In the genomic region with DNA sequence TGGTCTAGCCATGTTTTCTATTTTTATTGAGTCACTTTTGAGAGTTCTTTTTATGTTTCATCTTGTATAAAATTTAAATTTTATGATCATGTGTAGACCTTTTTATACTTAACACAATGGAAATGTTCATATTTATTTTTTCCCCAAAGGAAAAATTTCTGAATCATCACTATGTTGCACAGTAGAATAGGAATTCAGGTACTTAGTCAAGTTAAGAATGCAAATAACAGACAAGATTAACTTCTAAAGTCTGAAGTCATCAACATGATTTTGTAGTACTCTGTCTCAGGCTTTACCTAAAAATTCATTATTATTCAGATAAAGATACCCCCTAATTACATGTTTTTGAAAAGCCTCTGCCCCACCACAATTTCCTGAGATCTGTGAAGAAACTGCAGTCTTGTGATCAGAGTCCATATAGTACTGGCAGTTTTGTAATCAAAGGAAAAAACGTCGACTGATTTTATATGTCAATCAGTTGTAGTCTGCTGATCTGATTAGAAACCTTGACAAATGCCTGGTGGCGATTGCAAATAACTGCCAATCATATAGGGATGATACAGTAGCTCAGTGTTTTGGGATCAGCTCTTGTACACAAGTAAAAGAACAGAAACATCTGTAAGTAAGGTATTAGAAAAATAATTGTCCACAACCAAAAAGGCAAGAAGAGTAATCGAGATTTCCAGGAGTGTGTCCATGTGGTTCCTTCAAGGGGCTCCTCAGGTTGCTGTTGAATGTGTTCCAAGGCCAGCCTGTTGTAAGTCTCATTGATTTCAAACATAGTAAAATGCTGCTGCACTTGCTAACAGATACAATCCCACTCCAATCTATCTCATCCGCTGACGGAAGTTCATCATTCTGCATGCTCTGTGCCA, we compare ENCODE assay signal across 18 cellular contexts.
A peak's percentile ranks its signal among the peaks of the same experiment; 100 is the strongest.
DNase-seq lines count a peak whose midpoint lies in the region; ATAC-seq, FAIRE-seq and TF ChIP-seq lines count a peak whose summit lies in the region.
"Had no signal": no experiment of that assay in that cellular context is flagged by ENCODE, and none has a peak within 500 bp of the region (broad histone marks: within the 10 kb centered on the region; RNA-seq: fewer than 3 reads in every experiment).

No MANE protein-coding gene starts in this region.

- no peaks in the 10 kb centered on the region for H3F3A ChIP-seq in GM23338 (replicated peaks; ENCODE audit: low read depth)

- TF ChIP-seq CTCF in GM23338 (conservative IDR thresholded peaks at IDR 0.05; ENCODE audit: low read depth in 2 of 2) = no peak
- no peak for TF ChIP-seq CTCF in epithelial cell of esophagus (IDR thresholded peaks at IDR 0.05; ENCODE audit: insufficient read depth, low read depth, low read length, missing control alignments)
- TF ChIP-seq CTCF in HepG2 (CRISPR knock-in tag; IDR thresholded peaks at IDR 0.05) = no peak
- TF ChIP-seq CTCF in pancreas (IDR thresholded peaks at IDR 0.05) = no peak

- POLR2A ChIA-PET in HepG2 (lab: Yijun Ruan, JAX) = no interaction called here

- no peak for TF ChIP-seq EP300 in HepG2 (IDR thresholded peaks at IDR 0.05; ENCODE audit: low read depth in 2 of 2, low read length in 2 of 2)
- TF ChIP-seq EP300 in HepG2 (CRISPR knock-in tag; IDR thresholded peaks at IDR 0.05; ENCODE audit: borderline replicate concordance) = no peak

- H3K79me2 ChIP-seq in GM23338 (replicated peaks; ENCODE audit: insufficient read depth) (no peaks in the 10 kb centered on the region), HepG2 (ENCODE audit: insufficient read depth, low read length) (no peaks in the 10 kb centered on the region)

- H3K4me3 ChIP-seq in GM23338 = no peak overlapping the region
- no peak overlapping the region for H3K4me3 ChIP-seq in epithelial cell of esophagus (ENCODE audit: low read length)
- H3K4me3 ChIP-seq in HepG2 (replicated peaks in 1 of 3; ENCODE audit: insufficient read depth in 1 of 3, low read depth in 2 of 3, low read length in 3 of 3) = no peak overlapping the region
- no peak overlapping the region for H3K4me3 ChIP-seq in pancreas
- H3K4me3 ChIP-seq: BLaER1, K562 had no signal

- ATAC-seq in GM23338 = no peak
- ATAC-seq in HepG2 = no peak
- ATAC-seq in HG03039 (IDR thresholded peaks at IDR 0.05; ENCODE audit: unreplicated experiment) = no peak
- no peak for ATAC-seq in GM18519 (IDR thresholded peaks at IDR 0.05; ENCODE audit: low FRiP score, unreplicated experiment)
- ATAC-seq in pancreas = no peak
- ATAC-seq: K562 had no signal

- 42% methylated on average over 6 of the region's 6 CpGs for WGBS in HepG2 (ENCODE audit: low lambda C conversion rate)
- WGBS in pancreas, 2 donors = 79 to 81% methylated on average over 6 of the region's 6 CpGs

- H3K4me3 Mint-ChIP-seq in GM23338 = no peak overlapping the region
- H3K4me3 Mint-ChIP-seq: CD4-positive, alpha-beta memory T cell had no signal

- H3K27me3 Mint-ChIP-seq in GM23338 (ENCODE audit: insufficient read depth, low read depth, poor library complexity) = peaks cover 2% of the 10 kb centered on the region

- no peaks in the 10 kb centered on the region for H3K36me3 Mint-ChIP-seq in GM23338 (ENCODE audit: low read depth)
- H3K36me3 Mint-ChIP-seq: CD4-positive, alpha-beta memory T cell had no signal

- no peaks in the 10 kb centered on the region for H3K9me2 ChIP-seq in GM23338 (ENCODE audit: insufficient read depth)

- H3K27ac Mint-ChIP-seq in GM23338 = 0 out of 2 replicates have a peak overlapping the region, but pooled peaks have one; percentile 45
- H3K27ac Mint-ChIP-seq: CD4-positive, alpha-beta memory T cell had no signal

- BruUV-seq in HepG2 (replicated peaks; lab: Mats Ljungman, UMichigan) = no TSS peak

- no peak for TF ChIP-seq POLR2A in HepG2 (IDR thresholded peaks at IDR 0.05; ENCODE audit: insufficient read depth in 1 of 2, low read depth in 2 of 2, low read length in 2 of 2)

- in situ Hi-C loops in SK-MEL-5 (cut with HindIII; ENCODE audit: low pct_unique_long_range_greater_than_20kb, low sequenced_read_pairs) (no loop called here), HepG2 (cut with HindIII; ENCODE audit: extremely low pct_ligation_motif_present, low pct_unique_long_range_greater_than_20kb) (no loop called here)

- H2AFZ ChIP-seq in GM23338 (no peak overlapping the region), HepG2 (ENCODE audit: low read length) (no peak overlapping the region)

- H3K9ac ChIP-seq in HepG2 (ENCODE audit: insufficient read depth, low read depth, low read length) = no peak overlapping the region
- H3K9ac ChIP-seq: BLaER1 had no signal

- DNase-seq in GM23338 (ENCODE audit: low spot score) (no peak), SK-MEL-5 (ENCODE audit: low read depth, low spot score) (peak; percentile 24), epithelial cell of esophagus (ENCODE audit: low read depth) (peak; percentile 14), HepG2 (ENCODE audit: low spot score) (no peak), pancreas (no peak), NCI-H1105 (lab: John Stamatoyannopoulos, UW) (no peak)
- DNase-seq: CD4-positive, alpha-beta memory T cell; GF-D8; H7; NCI-H1105 treated with DMSO at 0.1 percent for 48 hours; NCI-H1694; NCI-H748 treated with DMSO at 0.1 percent for 48 hours had no signal

- peaks cover 20% of the 10 kb centered on the region for H3K4me1 Mint-ChIP-seq in GM23338
- H3K4me1 Mint-ChIP-seq: CD4-positive, alpha-beta memory T cell had no signal

- H3K4me2 ChIP-seq in GM23338 (no peak overlapping the region), HepG2 (ENCODE audit: low read depth, low read length) (no peak overlapping the region)
- H3K4me2 ChIP-seq: BLaER1 had no signal

- FAIRE-seq in HepG2 (lab: Jason Lieb, UNC) = peak; percentile 18
- FAIRE-seq in pancreas (lab: Jason Lieb, UNC) = no peak
- FAIRE-seq: A204.1, K562 had no signal

- H3K36me3 ChIP-seq in GM23338 (ENCODE audit: insufficient read depth) = no peaks in the 10 kb centered on the region
- no peaks in the 10 kb centered on the region for H3K36me3 ChIP-seq in HepG2 (replicated peaks in 1 of 2; ENCODE audit: control insufficient read depth in 1 of 2, insufficient read depth in 2 of 2, low read length in 2 of 2)
- no peaks in the 10 kb centered on the region for H3K36me3 ChIP-seq in pancreas
- H3K36me3 ChIP-seq: BLaER1 had no signal

- intact Hi-C loops in HepG2 (cut with micrococcal nuclease; ENCODE audit: unreplicated experiment) = no loop called here
- intact Hi-C loops in pancreas (cut with DNase I) = no loop called here

- H3K4me1 ChIP-seq in GM23338 (ENCODE audit: insufficient read depth) (no peaks in the 10 kb centered on the region), HepG2 (ENCODE audit: insufficient read depth, low read length) (peaks cover 47% of the 10 kb centered on the region), pancreas (peaks cover 8 to 13% (median 13%) of the 10 kb centered on the region in 3 donors)

- H4K20me1 ChIP-seq in GM23338 (replicated peaks; ENCODE audit: insufficient read depth) (no peaks in the 10 kb centered on the region), HepG2 (ENCODE audit: insufficient read depth, low read length) (no peaks in the 10 kb centered on the region)
- H4K20me1 ChIP-seq: BLaER1 had no signal

- CTCF ChIA-PET in HepG2 (lab: Yijun Ruan, JAX; ENCODE audit: low intra/inter-chr PET ratio, low total read pairs) = no interaction called here

- H3K27ac ChIP-seq in GM23338 (ENCODE audit: low read depth) = no peak overlapping the region
- H3K27ac ChIP-seq in HepG2 (ENCODE audit: extremely low read length, insufficient read depth, low read length) = no peak overlapping the region
- H3K27ac ChIP-seq in pancreas = no peak overlapping the region
- H3K27ac ChIP-seq: BLaER1, RWPE1 had no signal

- no peaks in the 10 kb centered on the region for H3K27me3 ChIP-seq in GM23338 (ENCODE audit: insufficient read depth)
- no peaks in the 10 kb centered on the region for H3K27me3 ChIP-seq in HepG2 (ENCODE audit: control insufficient read depth in 1 of 2, insufficient read depth in 2 of 2, low read length in 2 of 2)
- no peaks in the 10 kb centered on the region for H3K27me3 ChIP-seq in pancreas
- H3K27me3 ChIP-seq: BLaER1 had no signal

- H3K9me3 ChIP-seq in HepG2 (ENCODE audit: low read length) = no peaks in the 10 kb centered on the region
- H3K9me3 ChIP-seq in pancreas = no peaks in the 10 kb centered on the region
- H3K9me3 ChIP-seq: BLaER1 had no signal

- no peak for TF ChIP-seq RAD21 in HepG2 (CRISPR knock-in tag; IDR thresholded peaks at IDR 0.05)

- H3K9me3 Mint-ChIP-seq in GM23338 = no peaks in the 10 kb centered on the region
- H3K9me3 Mint-ChIP-seq: CD4-positive, alpha-beta memory T cell had no signal

TF ChIP-seq in HepG2, 621 proteins besides CTCF, POLR2A, EP300 and RAD21:
- TF ChIP-seq ZNF773 (CRISPR knock-in tag; IDR thresholded peaks at IDR 0.05; ENCODE audit: borderline replicate concordance) (no peak), KDM2A (CRISPR knock-in tag; IDR thresholded peaks at IDR 0.05; ENCODE audit: borderline replicate concordance, low read depth) (no peak), HDAC2 (CRISPR knock-in tag; IDR thresholded peaks at IDR 0.05) (no peak), TEAD2 (CRISPR knock-in tag; IDR thresholded peaks at IDR 0.05) (no peak), ATF7-NPFF (CRISPR knock-in tag; IDR thresholded peaks at IDR 0.05; ENCODE audit: low read depth) (no peak)
- TF ChIP-seq, protein P1, sequence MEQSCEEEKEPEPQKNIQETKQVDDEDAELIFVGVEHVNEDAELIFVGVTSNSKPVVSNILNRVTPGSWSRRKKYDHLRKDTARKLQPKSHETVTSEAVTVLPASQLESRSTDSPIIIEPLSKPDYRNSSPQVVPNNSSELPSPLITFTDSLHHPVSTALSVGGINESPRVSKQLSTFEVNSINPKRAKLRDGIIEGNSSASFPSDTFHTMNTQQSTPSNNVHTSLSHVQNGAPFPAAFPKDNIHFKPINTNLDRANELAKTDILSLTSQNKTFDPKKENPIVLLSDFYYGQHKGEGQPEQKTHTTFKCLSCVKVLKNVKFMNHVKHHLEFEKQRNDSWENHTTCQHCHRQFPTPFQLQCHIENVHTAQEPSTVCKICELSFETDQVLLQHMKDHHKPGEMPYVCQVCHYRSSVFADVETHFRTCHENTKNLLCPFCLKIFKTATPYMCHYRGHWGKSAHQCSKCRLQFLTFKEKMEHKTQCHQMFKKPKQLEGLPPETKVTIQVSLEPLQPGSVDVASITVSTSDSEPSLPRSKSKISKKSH (CRISPR knock-in tag; IDR thresholded peaks at IDR 0.05; ENCODE audit: borderline replicate concordance) = no peak
- TF ChIP-seq, protein P2, sequence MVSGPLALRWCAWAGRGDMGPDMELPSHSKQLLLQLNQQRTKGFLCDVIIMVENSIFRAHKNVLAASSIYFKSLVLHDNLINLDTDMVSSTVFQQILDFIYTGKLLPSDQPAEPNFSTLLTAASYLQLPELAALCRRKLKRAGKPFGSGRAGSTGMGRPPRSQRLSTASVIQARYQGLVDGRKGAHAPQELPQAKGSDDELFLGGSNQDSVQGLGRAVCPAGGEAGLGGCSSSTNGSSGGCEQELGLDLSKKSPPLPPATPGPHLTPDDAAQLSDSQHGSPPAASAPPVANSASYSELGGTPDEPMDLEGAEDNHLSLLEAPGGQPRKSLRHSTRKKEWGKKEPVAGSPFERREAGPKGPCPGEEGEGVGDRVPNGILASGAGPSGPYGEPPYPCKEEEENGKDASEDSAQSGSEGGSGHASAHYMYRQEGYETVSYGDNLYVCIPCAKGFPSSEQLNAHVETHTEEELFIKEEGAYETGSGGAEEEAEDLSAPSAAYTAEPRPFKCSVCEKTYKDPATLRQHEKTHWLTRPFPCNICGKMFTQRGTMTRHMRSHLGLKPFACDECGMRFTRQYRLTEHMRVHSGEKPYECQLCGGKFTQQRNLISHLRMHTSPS (CRISPR knock-in tag; IDR thresholded peaks at IDR 0.05; ENCODE audit: low read depth) = no peak

Comparison
In these comparisons a context has a peak if more than half of its experiments do, and no peak if none do; other contexts are left out.
1. DNase-seq: peak in SK-MEL-5 (single experiment) and epithelial cell of esophagus (single experiment); none in GM23338 (single experiment), HepG2 (single experiment), pancreas (0 of 6) and NCI-H1105 (single experiment).